1 cellular context compared by ENCODE assay signal in the genomic region with DNA sequence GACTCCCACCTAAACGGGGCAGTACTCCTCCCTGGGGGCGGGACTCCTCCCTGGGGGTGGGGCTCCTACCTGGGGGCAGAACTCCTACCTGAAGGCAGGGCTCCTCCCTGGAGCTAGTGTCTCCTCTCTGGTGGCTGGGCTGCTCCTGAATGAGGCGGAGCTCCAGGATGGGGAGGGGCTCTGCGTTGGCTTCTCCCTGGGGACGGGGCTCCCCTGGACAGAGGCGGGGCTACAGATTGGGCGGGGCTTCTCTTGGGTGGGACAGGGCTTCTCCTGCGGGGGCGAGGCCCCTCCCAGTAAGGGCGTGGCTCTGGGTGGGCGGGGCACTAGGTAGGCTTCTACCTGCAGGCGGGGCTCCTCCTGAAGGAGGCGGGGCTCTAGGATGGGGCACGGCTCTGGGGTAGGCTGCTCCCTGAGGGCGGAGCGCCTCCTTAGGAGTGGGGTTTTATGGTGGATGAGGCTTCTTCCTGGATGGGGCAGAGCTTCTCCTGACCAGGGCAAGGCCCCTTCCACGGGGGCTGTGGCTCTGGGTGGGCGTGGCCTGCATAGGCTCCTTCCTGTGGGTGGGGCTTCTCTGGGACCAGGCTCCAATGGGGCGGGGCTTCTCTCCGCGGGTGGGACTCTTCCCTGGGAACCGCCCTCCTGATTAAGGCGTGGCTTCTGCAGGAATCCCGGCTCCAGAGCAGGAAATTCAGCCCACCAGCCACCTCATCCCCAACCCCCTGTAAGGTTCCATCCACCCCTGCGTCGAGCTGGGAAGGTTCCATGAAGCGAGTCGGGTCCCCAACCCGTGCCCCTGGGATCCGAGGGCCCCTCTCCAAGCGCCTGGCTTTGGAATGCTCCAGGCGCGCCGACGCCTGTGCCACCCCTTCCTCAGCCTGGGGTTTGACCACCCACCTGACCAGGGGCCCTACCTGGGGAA.
TF ChIP-seq lines count a peak whose summit lies in the region.

No MANE protein-coding gene starts in this region.

TF ChIP-seq in HEK293, 187 proteins besides CTCF, POLR2A, EP300 and RAD21 (continued from another document and continues in another):
- TF ChIP-seq, protein P1, sequence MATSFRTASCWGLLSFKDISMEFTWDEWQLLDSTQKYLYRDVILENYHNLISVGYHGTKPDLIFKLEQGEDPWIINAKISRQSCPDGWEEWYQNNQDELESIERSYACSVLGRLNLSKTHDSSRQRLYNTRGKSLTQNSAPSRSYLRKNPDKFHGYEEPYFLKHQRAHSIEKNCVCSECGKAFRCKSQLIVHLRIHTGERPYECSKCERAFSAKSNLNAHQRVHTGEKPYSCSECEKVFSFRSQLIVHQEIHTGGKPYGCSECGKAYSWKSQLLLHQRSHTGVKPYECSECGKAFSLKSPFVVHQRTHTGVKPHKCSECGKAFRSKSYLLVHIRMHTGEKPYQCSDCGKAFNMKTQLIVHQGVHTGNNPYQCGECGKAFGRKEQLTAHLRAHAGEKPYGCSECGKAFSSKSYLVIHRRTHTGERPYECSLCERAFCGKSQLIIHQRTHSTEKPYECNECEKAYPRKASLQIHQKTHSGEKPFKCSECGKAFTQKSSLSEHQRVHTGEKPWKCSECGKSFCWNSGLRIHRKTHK (tag by site-specific recombination; IDR thresholded peaks at IDR 0.05) = no peak
- TF ChIP-seq ZFP37 (tag by site-specific recombination; IDR thresholded peaks at IDR 0.05) (no peak), ZNF155 (tag by site-specific recombination; IDR thresholded peaks at IDR 0.05) (no peak), ZNF670 (tag by site-specific recombination; IDR thresholded peaks at IDR 0.05; ENCODE audit: low read depth) (no peak), ZNF600 (tag by site-specific recombination; IDR thresholded peaks at IDR 0.05) (no peak; the same call in 1 of the 2 replicates), SETDB1 (IDR thresholded peaks at IDR 0.05; ENCODE audit: insufficient read length, low read length) (no peak), ZNF548 (tag by site-specific recombination; IDR thresholded peaks at IDR 0.05) (no peak), KLF9 (tag by site-specific recombination; IDR thresholded peaks at IDR 0.05; ENCODE audit: low read depth) (peak; percentile 95), ZNF121 (tag by site-specific recombination; IDR thresholded peaks at IDR 0.05) (no peak), ZNF341 (tag by site-specific recombination; IDR thresholded peaks at IDR 0.05; ENCODE audit: low read depth) (peak; percentile 39), ZNF660 (tag by site-specific recombination; IDR thresholded peaks at IDR 0.05) (no peak), ZNF16 (tag by site-specific recombination; IDR thresholded peaks at IDR 0.05; ENCODE audit: low read depth) (no peak), ZNF157 (tag by site-specific recombination; IDR thresholded peaks at IDR 0.05) (no peak), ZNF426 (tag by site-specific recombination; IDR thresholded peaks at IDR 0.05) (no peak), GLIS2 (tag by site-specific recombination; IDR thresholded peaks at IDR 0.05) (peak; percentile 57), KLF16 (tag by site-specific recombination; IDR thresholded peaks at IDR 0.05) (peak; percentile 44; the same call in 1 of the 2 replicates), ZNF423 (tag by site-specific recombination; IDR thresholded peaks at IDR 0.05) (no peak), ZNF544 (tag by site-specific recombination; IDR thresholded peaks at IDR 0.05) (no peak), KLF8 (tag by site-specific recombination; IDR thresholded peaks at IDR 0.05) (peak; percentile 73; the same call in 1 of the 2 replicates), ZNF391 (tag by site-specific recombination; IDR thresholded peaks at IDR 0.05; ENCODE audit: borderline replicate concordance, low read depth) (no peak), ZNF585B (tag by site-specific recombination; IDR thresholded peaks at IDR 0.05) (no peak), ZNF140 (tag by site-specific recombination; IDR thresholded peaks at IDR 0.05) (no peak), ZBTB20 (tag by site-specific recombination; IDR thresholded peaks at IDR 0.05) (no peak; the same call in 1 of the 2 replicates), EGR2 (tag by site-specific recombination; IDR thresholded peaks at IDR 0.05; ENCODE audit: low read depth) (peak; percentile 26; the same call in 1 of the 2 replicates), ZBTB48 (tag by site-specific recombination; IDR thresholded peaks at IDR 0.05) (no peak), ZNF677 (tag by site-specific recombination; IDR thresholded peaks at IDR 0.05) (no peak), SP3 (tag by site-specific recombination; IDR thresholded peaks at IDR 0.05) (peak; percentile 83), ZNF792 (tag by site-specific recombination; IDR thresholded peaks at IDR 0.05) (no peak), SCRT1 (tag by site-specific recombination; IDR thresholded peaks at IDR 0.05; ENCODE audit: borderline replicate concordance) (no peak), ZNF777 (tag by site-specific recombination; IDR thresholded peaks at IDR 0.05; ENCODE audit: borderline replicate concordance) (no peak), IKZF3 (tag by site-specific recombination; IDR thresholded peaks at IDR 0.05) (0 out of 2 replicates have a peak, but pooled peaks have one; percentile 46), ZNF571 (tag by site-specific recombination; IDR thresholded peaks at IDR 0.05) (no peak), REPIN1 (tag by site-specific recombination; IDR thresholded peaks at IDR 0.05; ENCODE audit: low read depth) (no peak), ZFP41 (tag by site-specific recombination; IDR thresholded peaks at IDR 0.05; ENCODE audit: borderline replicate concordance) (no peak), SP7 (tag by site-specific recombination; IDR thresholded peaks at IDR 0.05) (no peak), RBAK (tag by site-specific recombination; IDR thresholded peaks at IDR 0.05) (no peak), ZNF473 (tag by site-specific recombination; IDR thresholded peaks at IDR 0.05) (no peak)
- TF ChIP-seq, protein P2, sequence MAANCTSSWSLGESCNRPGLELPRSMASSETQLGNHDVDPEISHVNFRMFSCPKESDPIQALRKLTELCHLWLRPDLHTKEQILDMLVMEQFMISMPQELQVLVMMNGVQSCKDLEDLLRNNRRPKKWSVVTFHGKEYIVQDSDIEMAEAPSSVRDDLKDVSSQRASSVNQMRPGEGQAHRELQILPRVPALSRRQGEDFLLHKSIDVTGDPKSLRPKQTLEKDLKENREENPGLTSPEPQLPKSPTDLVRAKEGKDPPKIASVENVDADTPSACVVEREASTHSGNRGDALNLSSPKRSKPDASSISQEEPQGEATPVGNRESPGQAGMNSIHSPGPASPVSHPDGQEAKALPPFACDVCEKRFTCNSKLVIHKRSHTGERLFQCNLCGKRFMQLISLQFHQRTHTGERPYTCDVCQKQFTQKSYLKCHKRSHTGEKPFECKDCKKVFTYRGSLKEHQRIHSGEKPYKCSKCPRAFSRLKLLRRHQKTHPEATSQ (tag by site-specific recombination; IDR thresholded peaks at IDR 0.05) = no peak
- TF ChIP-seq, protein P3, sequence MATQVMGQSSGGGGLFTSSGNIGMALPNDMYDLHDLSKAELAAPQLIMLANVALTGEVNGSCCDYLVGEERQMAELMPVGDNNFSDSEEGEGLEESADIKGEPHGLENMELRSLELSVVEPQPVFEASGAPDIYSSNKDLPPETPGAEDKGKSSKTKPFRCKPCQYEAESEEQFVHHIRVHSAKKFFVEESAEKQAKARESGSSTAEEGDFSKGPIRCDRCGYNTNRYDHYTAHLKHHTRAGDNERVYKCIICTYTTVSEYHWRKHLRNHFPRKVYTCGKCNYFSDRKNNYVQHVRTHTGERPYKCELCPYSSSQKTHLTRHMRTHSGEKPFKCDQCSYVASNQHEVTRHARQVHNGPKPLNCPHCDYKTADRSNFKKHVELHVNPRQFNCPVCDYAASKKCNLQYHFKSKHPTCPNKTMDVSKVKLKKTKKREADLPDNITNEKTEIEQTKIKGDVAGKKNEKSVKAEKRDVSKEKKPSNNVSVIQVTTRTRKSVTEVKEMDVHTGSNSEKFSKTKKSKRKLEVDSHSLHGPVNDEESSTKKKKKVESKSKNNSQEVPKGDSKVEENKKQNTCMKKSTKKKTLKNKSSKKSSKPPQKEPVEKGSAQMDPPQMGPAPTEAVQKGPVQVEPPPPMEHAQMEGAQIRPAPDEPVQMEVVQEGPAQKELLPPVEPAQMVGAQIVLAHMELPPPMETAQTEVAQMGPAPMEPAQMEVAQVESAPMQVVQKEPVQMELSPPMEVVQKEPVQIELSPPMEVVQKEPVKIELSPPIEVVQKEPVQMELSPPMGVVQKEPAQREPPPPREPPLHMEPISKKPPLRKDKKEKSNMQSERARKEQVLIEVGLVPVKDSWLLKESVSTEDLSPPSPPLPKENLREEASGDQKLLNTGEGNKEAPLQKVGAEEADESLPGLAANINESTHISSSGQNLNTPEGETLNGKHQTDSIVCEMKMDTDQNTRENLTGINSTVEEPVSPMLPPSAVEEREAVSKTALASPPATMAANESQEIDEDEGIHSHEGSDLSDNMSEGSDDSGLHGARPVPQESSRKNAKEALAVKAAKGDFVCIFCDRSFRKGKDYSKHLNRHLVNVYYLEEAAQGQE (tag by site-specific recombination; IDR thresholded peaks at IDR 0.05) = no peak
- TF ChIP-seq, protein P4, sequence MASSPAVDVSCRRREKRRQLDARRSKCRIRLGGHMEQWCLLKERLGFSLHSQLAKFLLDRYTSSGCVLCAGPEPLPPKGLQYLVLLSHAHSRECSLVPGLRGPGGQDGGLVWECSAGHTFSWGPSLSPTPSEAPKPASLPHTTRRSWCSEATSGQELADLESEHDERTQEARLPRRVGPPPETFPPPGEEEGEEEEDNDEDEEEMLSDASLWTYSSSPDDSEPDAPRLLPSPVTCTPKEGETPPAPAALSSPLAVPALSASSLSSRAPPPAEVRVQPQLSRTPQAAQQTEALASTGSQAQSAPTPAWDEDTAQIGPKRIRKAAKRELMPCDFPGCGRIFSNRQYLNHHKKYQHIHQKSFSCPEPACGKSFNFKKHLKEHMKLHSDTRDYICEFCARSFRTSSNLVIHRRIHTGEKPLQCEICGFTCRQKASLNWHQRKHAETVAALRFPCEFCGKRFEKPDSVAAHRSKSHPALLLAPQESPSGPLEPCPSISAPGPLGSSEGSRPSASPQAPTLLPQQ (tag by site-specific recombination; IDR thresholded peaks at IDR 0.05) = no peak
- TF ChIP-seq, protein P5, sequence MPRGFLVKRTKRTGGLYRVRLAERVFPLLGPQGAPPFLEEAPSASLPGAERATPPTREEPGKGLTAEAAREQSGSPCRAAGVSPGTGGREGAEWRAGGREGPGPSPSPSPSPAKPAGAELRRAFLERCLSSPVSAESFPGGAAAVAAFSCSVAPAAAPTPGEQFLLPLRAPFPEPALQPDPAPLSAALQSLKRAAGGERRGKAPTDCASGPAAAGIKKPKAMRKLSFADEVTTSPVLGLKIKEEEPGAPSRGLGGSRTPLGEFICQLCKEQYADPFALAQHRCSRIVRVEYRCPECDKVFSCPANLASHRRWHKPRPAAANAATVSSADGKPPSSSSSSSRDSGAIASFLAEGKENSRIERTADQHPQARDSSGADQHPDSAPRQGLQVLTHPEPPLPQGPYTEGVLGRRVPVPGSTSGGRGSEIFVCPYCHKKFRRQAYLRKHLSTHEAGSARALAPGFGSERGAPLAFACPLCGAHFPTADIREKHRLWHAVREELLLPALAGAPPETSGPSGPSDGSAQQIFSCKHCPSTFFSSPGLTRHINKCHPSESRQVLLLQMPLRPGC (tag by site-specific recombination; IDR thresholded peaks at IDR 0.05) = no peak
- TF ChIP-seq, protein P6, sequence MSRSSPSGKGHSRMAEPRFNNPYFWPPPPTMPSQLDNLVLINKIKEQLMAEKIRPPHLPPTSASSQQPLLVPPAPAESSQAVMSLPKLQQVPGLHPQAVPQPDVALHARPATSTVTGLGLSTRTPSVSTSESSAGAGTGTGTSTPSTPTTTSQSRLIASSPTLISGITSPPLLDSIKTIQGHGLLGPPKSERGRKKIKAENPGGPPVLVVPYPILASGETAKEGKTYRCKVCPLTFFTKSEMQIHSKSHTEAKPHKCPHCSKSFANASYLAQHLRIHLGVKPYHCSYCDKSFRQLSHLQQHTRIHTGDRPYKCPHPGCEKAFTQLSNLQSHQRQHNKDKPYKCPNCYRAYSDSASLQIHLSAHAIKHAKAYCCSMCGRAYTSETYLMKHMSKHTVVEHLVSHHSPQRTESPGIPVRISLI (tag by site-specific recombination; IDR thresholded peaks at IDR 0.05) = no peak
- TF ChIP-seq, protein P7, sequence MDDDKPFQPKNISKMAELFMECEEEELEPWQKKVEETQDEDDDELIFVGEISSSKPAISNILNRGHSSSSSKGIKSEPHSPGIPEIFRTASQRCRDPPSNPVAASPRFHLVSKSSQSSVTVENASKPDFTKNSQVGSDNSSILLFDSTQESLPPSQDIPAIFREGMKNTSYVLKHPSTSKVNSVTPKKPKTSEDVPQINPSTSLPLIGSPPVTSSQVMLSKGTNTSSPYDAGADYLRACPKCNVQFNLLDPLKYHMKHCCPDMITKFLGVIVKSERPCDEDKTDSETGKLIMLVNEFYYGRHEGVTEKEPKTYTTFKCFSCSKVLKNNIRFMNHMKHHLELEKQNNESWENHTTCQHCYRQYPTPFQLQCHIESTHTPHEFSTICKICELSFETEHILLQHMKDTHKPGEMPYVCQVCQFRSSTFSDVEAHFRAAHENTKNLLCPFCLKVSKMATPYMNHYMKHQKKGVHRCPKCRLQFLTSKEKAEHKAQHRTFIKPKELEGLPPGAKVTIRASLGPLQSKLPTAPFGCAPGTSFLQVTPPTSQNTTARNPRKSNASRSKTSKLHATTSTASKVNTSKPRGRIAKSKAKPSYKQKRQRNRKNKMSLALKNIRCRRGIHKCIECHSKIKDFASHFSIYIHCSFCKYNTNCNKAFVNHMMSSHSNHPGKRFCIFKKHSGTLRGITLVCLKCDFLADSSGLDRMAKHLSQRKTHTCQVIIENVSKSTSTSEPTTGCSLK (tag by site-specific recombination; IDR thresholded peaks at IDR 0.05) = no peak
- TF ChIP-seq, protein P8, sequence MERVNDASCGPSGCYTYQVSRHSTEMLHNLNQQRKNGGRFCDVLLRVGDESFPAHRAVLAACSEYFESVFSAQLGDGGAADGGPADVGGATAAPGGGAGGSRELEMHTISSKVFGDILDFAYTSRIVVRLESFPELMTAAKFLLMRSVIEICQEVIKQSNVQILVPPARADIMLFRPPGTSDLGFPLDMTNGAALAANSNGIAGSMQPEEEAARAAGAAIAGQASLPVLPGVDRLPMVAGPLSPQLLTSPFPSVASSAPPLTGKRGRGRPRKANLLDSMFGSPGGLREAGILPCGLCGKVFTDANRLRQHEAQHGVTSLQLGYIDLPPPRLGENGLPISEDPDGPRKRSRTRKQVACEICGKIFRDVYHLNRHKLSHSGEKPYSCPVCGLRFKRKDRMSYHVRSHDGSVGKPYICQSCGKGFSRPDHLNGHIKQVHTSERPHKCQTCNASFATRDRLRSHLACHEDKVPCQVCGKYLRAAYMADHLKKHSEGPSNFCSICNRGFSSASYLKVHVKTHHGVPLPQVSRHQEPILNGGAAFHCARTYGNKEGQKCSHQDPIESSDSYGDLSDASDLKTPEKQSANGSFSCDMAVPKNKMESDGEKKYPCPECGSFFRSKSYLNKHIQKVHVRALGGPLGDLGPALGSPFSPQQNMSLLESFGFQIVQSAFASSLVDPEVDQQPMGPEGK (tag by site-specific recombination; IDR thresholded peaks at IDR 0.05) = peak; percentile 73
- TF ChIP-seq, protein P9, sequence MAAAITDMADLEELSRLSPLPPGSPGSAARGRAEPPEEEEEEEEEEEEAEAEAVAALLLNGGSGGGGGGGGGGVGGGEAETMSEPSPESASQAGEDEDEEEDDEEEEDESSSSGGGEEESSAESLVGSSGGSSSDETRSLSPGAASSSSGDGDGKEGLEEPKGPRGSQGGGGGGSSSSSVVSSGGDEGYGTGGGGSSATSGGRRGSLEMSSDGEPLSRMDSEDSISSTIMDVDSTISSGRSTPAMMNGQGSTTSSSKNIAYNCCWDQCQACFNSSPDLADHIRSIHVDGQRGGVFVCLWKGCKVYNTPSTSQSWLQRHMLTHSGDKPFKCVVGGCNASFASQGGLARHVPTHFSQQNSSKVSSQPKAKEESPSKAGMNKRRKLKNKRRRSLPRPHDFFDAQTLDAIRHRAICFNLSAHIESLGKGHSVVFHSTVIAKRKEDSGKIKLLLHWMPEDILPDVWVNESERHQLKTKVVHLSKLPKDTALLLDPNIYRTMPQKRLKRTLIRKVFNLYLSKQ (tag by site-specific recombination; IDR thresholded peaks at IDR 0.05; ENCODE audit: borderline replicate concordance) = no peak
